ENCODE assay signal across 24 cellular contexts in genomic region chr9:13461588-13461987, GRCh38.
"Had no signal": no experiment of that assay in that cellular context is flagged by ENCODE, and none has a peak within 500 bp of the region (broad histone marks: within the 10 kb centered on the region; RNA-seq: fewer than 3 reads in every experiment).

No MANE protein-coding gene starts in this region.

- H3K9me3 Mint-ChIP-seq: endodermal cell, nephron progenitor cell had no signal

- H3K36me3 Mint-ChIP-seq: stimulated activated naive B cell treated with anti-CD40 and anti-IgM and Interleukin-4, amounts not matched to agents 10 μg/mL and 1 μg/mL and 100 μg/mL, for 72 hours had no signal

- H3K9me3 ChIP-seq: prostate gland, spleen, stomach, thoracic aorta, transverse colon had no signal

- H3K4me2 ChIP-seq: hepatocyte had no signal

- H3K4me3 ChIP-seq: coronary artery, hepatocyte, prostate gland, spleen, stomach, thoracic aorta, transverse colon had no signal

- H3K36me3 ChIP-seq: prostate gland, spleen, stomach, thoracic aorta, transverse colon had no signal

- H3K27me3 Mint-ChIP-seq: naive thymus-derived CD4-positive, alpha-beta T cell; stimulated activated naive B cell treated with anti-CD40 and anti-IgM and Interleukin-4, amounts not matched to agents 10 μg/mL and 1 μg/mL and 100 μg/mL, for 72 hours had no signal

- H3K79me2 ChIP-seq: hepatocyte, parathyroid adenoma had no signal

- H3K27me3 ChIP-seq: foreskin keratinocyte, hepatocyte, spleen, stomach, transverse colon had no signal

- ATAC-seq: foreskin keratinocyte; left cardiac atrium; naive thymus-derived CD4-positive, alpha-beta T cell; sciatic nerve; stimulated activated naive B cell treated with anti-CD40 and anti-IgM and Interleukin-4, amounts not matched to agents 10 μg/mL and 1 μg/mL and 100 μg/mL, for 72 hours had no signal

- H2AFZ ChIP-seq: hepatocyte, parathyroid adenoma had no signal

- H3K27ac Mint-ChIP-seq: endodermal cell; naive thymus-derived CD4-positive, alpha-beta T cell; nephron progenitor cell; stimulated activated naive B cell treated with anti-CD40 and anti-IgM and Interleukin-4, amounts not matched to agents 10 μg/mL and 1 μg/mL and 100 μg/mL, for 72 hours had no signal

- H3K27ac ChIP-seq: coronary artery, foreskin keratinocyte, hepatocyte, parathyroid adenoma, prostate gland, spleen, stomach, thoracic aorta, transverse colon had no signal

- H3K4me1 ChIP-seq: foreskin keratinocyte, parathyroid adenoma, prostate gland, spleen, stomach, transverse colon had no signal

- H3K4me3 Mint-ChIP-seq: endodermal cell; naive thymus-derived CD4-positive, alpha-beta T cell; nephron progenitor cell; stimulated activated naive B cell treated with anti-CD40 and anti-IgM and Interleukin-4, amounts not matched to agents 10 μg/mL and 1 μg/mL and 100 μg/mL, for 72 hours had no signal

- DNase-seq: effector CD4-positive, alpha-beta T cell; endodermal cell; erythroblast; foreskin keratinocyte; head of caudate nucleus; kidney; left cardiac atrium; mesendoderm; naive thymus-derived CD4-positive, alpha-beta T cell; nephron progenitor cell; spleen; stimulated activated CD4-positive, alpha-beta T cell treated with anti-CD3 and anti-CD28 coated beads, Interleukin-15, amount 100 ng/mL, for 24 hours; stimulated activated CD4-positive, alpha-beta T cell treated with anti-CD3 and anti-CD28 coated beads, Interleukin-1b, Interleukin-23, amount 100 ng/mL, for 48 hours; stimulated activated CD4-positive, alpha-beta T cell treated with anti-CD3 and anti-CD28 coated beads, Interleukin-4, amount 100 ng/mL, for 4 hours; stimulated activated naive B cell treated with anti-CD40 and anti-IgM and Interleukin-4, amounts not matched to agents 10 μg/mL and 1 μg/mL and 100 μg/mL, for 72 hours; stomach; substantia nigra; transverse colon had no signal

- H3K4me1 Mint-ChIP-seq: naive thymus-derived CD4-positive, alpha-beta T cell; nephron progenitor cell; stimulated activated naive B cell treated with anti-CD40 and anti-IgM and Interleukin-4, amounts not matched to agents 10 μg/mL and 1 μg/mL and 100 μg/mL, for 72 hours had no signal
